In genomic region chr22:49567894-49568750, GRCh38 we compare ENCODE assay signal across 25 cellular contexts.
A peak's percentile ranks its signal among the peaks of the same experiment; 100 is the strongest.
DNase-seq lines count a peak whose midpoint lies in the region; TF ChIP-seq lines count a peak whose summit lies in the region.
"Had no signal": no experiment of that assay in that cellular context is flagged by ENCODE, and none has a peak within 500 bp of the region (broad histone marks: within the 10 kb centered on the region; RNA-seq: fewer than 3 reads in every experiment).

No MANE protein-coding gene starts in this region.

- no peak for TF ChIP-seq CTCF in osteoblast (IDR thresholded peaks at IDR 0.05; ENCODE audit: extremely low read depth, low read depth, low read length)
- no peak for TF ChIP-seq CTCF in GM20000 (IDR thresholded peaks at IDR 0.05; ENCODE audit: extremely low read depth, missing control alignments)

- H3K4me2 ChIP-seq in osteoblast (ENCODE audit: insufficient read depth, low read length): no peak overlapping the region
- H3K4me2 ChIP-seq: SK-N-SH had no signal

- H3K9me3 ChIP-seq in osteoblast (ENCODE audit: low read depth, low read length): peaks cover 4% of the 10 kb centered on the region
- H3K9me3 ChIP-seq: body of pancreas, esophagus squamous epithelium, SK-N-SH, suprapubic skin had no signal

- H3K27me3 ChIP-seq in H7 (ENCODE audit: control insufficient read depth, insufficient read depth, low read length) (no peaks in the 10 kb centered on the region), osteoblast (ENCODE audit: insufficient read depth, low read length) (no peaks in the 10 kb centered on the region)
- H3K27me3 ChIP-seq: body of pancreas, esophagus squamous epithelium had no signal

- H3K36me3 ChIP-seq in H7 (replicated peaks; ENCODE audit: control insufficient read depth, insufficient read depth, low read length) (no peaks in the 10 kb centered on the region), osteoblast (ENCODE audit: insufficient read depth, low read length) (no peaks in the 10 kb centered on the region)
- H3K36me3 ChIP-seq: esophagus squamous epithelium, suprapubic skin had no signal

- H4K20me1 ChIP-seq in osteoblast (ENCODE audit: insufficient read depth, low read length): no peaks in the 10 kb centered on the region

- H2AFZ ChIP-seq in osteoblast (ENCODE audit: low read length): no peak overlapping the region

- H3K27ac ChIP-seq in osteoblast (ENCODE audit: low read depth, low read length): no peak overlapping the region
- H3K27ac ChIP-seq: body of pancreas, esophagus squamous epithelium, RWPE1, suprapubic skin had no signal

- DNase-seq in CD1c-positive myeloid dendritic cell (ENCODE audit: extremely low spot score): peak; percentile 14
- peak; percentile 40 for DNase-seq in H7
- DNase-seq in islet precursor cell: peak; percentile 52
- peak; percentile 37 for DNase-seq in osteoblast (ENCODE audit: insufficient read length, low spot score, missing footprints)
- no peak for DNase-seq in SW 1271 (lab: John Stamatoyannopoulos, UW)
- no peak for DNase-seq in GM20000 (ENCODE audit: low spot score)
- no peak for DNase-seq in NCI-H524 (lab: John Stamatoyannopoulos, UW)
- no peak for DNase-seq in NOMO-1 (lab: John Stamatoyannopoulos, UW; ENCODE audit: unreplicated experiment in 2 of 2)
- DNase-seq: activated CD4-positive, alpha-beta T cell treated with anti-CD3 and anti-CD28 coated beads for 1 hour; CD4-positive, CD25-positive, alpha-beta regulatory T cell; effector CD8-positive, alpha-beta T cell; esophagus squamous epithelium; KBM-7; kidney glomerular epithelial cell; mesenchymal stem cell; MM.1S; naive B cell; NCI-H146; NCI-H524 treated with DMSO at 0.1 percent for 48 hours; SK-N-SH; stimulated activated CD4-positive, alpha-beta T cell treated with anti-CD3 and anti-CD28 coated beads, Interleukin-2, amount 100 ng/mL, for 24 hours; T1000 had no signal

- H3K79me2 ChIP-seq in osteoblast (ENCODE audit: insufficient read depth, low read length): no peaks in the 10 kb centered on the region

- H3K4me3 ChIP-seq in H7 (ENCODE audit: insufficient read depth, low read depth, low read length): no peak overlapping the region
- no peak overlapping the region for H3K4me3 ChIP-seq in osteoblast (ENCODE audit: insufficient read depth, low read length)
- H3K4me3 ChIP-seq: body of pancreas, esophagus squamous epithelium, suprapubic skin had no signal

- H3K4me1 ChIP-seq in osteoblast (ENCODE audit: insufficient read depth, low read length): no peaks in the 10 kb centered on the region
- H3K4me1 ChIP-seq: body of pancreas, esophagus squamous epithelium, suprapubic skin had no signal

Comparison
In these comparisons a context has a peak if more than half of its experiments do, and no peak if none do; other contexts are left out.
1. DNase-seq: peak in CD1c-positive myeloid dendritic cell (single experiment), H7 (single experiment), islet precursor cell (single experiment) and osteoblast (single experiment); none in SW 1271 (0 of 2), GM20000 (single experiment), NCI-H524 (0 of 2) and NOMO-1 (0 of 2).